ENCODE assay signal across 28 cellular contexts in the genomic region with DNA sequence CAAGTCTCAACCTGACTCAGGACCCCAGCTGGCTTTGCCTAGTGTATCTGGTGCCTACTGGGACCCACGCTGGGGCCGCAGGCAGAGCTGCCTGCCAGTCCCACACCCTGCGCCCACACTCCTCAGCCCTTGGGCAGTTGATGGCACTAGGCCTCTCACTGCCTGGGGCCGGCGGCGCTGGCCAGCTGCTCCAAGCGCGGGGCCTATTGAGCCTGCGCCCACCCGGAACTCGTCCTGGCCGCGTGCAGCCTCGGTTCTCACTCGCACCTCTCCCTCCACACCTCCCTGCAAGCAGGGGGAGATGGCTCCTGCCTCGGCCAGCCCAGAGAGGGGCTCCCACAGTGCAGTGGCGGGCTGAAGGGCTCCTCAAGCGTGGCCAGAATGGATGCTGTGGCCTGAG.
"Had no signal": no experiment of that assay in that cellular context is flagged by ENCODE, and none has a peak within 500 bp of the region (broad histone marks: within the 10 kb centered on the region; RNA-seq: fewer than 3 reads in every experiment).

No MANE protein-coding gene starts in this region.

- H3K4me3 ChIP-seq: ovary, right atrium auricular region, right lobe of liver, sigmoid colon, suprapubic skin, tibial artery, transverse colon, upper lobe of right lung, uterus had no signal

- DNase-seq: naive B cell; naive thymus-derived CD8-positive, alpha-beta T cell; nephron progenitor cell; occipital lobe; ovary; retina; right lobe of liver; sigmoid colon; small intestine; stimulated activated CD4-positive, alpha-beta T cell treated with anti-CD3 and anti-CD28 coated beads, Interleukin-12 subunit alpha, Interleukin-12 subunit beta, amount 100 ng/mL, for 4 hours; stimulated activated CD4-positive, alpha-beta T cell treated with anti-CD3 and anti-CD28 coated beads, Interleukin-1b, Interleukin-23, amount 100 ng/mL, for 48 hours; stimulated activated CD4-positive, alpha-beta T cell treated with anti-CD3 and anti-CD28 coated beads, Interleukin-4, amount 100 ng/mL, for 1 hour; stimulated activated CD4-positive, alpha-beta T cell treated with anti-CD3 and anti-CD28 coated beads, Interleukin-4, amount 100 ng/mL, for 4 hours; stimulated activated CD8-positive, alpha-beta memory T cell treated with anti-CD3 and anti-CD28 coated beads, Interleukin-4, amount 100 ng/mL, for 48 hours; stimulated activated naive CD4-positive, alpha-beta T cell; stimulated activated naive CD8-positive, alpha-beta T cell treated with anti-CD3 and anti-CD28 coated beads, Interleukin-15, amount 100 ng/mL, for 72 hours; stimulated activated naive CD8-positive, alpha-beta T cell treated with anti-CD3 and anti-CD28 coated beads, Interleukin-15, Interleukin-2, amounts not matched to agents 100 U/mL and 50 U/mL, for 24 hours; substantia nigra; tibial artery; transverse colon; upper lobe of right lung; uterus had no signal

- H3K4me1 ChIP-seq: parathyroid adenoma, right atrium auricular region, right lobe of liver, sigmoid colon, suprapubic skin, testis, tibial artery, transverse colon, upper lobe of right lung, uterus had no signal

- H3K9ac ChIP-seq: parathyroid adenoma had no signal

- H3K27ac ChIP-seq: ovary, parathyroid adenoma, right atrium auricular region, right lobe of liver, sigmoid colon, suprapubic skin, testis, tibial artery, transverse colon, upper lobe of right lung, uterus had no signal

- ATAC-seq: naive thymus-derived CD8-positive, alpha-beta T cell; natural killer cell treated with Interleukin-12 subunit alpha and Interleukin-12 subunit beta and Interleukin-15 and Interleukin-18, amount 100 ng/mL, for 72 hours; stimulated activated memory B cell treated with anti-CD40 and anti-IgM and Interleukin-4, amounts not matched to agents 10 μg/mL and 1 μg/mL and 100 μg/mL, for 72 hours; stimulated activated naive CD8-positive, alpha-beta T cell treated with anti-CD3 and anti-CD28 coated beads, Interleukin-15, amount 100 ng/mL, for 72 hours; stimulated activated naive CD8-positive, alpha-beta T cell treated with anti-CD3 and anti-CD28 coated beads, Interleukin-15, Interleukin-2, amounts not matched to agents 100 U/mL and 50 U/mL, for 24 hours; upper lobe of right lung had no signal

- H3K27me3 ChIP-seq: ovary, right atrium auricular region, right lobe of liver, sigmoid colon, suprapubic skin, testis, tibial artery, transverse colon, upper lobe of right lung, uterus had no signal

- H2AFZ ChIP-seq: parathyroid adenoma had no signal

- H3K9me3 ChIP-seq: ovary, right atrium auricular region, right lobe of liver, testis, tibial artery, transverse colon, upper lobe of right lung, uterus had no signal

- H3K36me3 ChIP-seq: ovary, right atrium auricular region, right lobe of liver, sigmoid colon, suprapubic skin, tibial artery, transverse colon, upper lobe of right lung, uterus had no signal
